ENCODE assay signal across 12 cellular contexts in the genomic region with DNA sequence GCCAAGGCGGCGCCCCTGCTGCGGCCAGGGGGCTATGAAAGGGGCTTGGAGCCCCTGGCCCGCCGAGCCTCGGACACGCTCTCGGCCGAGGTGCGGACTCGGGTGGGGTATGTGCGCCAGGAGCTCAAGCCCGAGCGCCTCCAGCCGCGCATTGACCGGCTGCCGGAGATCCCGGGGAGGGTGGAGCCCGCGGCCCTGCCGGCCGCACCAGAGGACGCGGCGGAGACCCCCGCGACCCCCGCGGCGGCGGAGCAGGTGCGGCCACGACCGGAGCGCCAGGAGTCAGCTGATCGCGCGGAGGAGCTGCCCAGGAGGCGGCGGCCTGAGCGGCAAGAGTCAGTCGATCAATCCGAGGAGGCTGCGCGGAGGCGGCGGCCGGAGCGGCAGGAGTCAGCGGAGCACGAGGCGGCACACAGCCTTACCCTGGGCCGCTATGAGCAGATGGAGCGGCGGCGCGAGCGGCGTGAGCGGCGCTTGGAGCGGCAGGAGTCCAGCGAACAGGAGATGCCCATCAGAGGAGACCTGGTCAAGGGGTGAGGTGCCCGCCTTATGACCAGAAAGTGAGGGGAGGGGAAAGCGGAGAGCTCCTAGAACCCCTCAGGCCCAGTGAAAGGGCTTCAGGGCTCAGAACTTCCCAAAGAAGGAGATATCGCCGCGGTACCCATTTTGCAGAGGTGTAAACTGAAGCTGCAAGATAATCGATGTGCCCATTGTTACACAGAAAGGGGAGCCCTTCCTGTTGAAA. TPM values are rescaled to one million over a fixed set of nuclear protein-coding genes. Genes with fewer than 3 reads are reported as not detected.
DNase-seq lines count a peak whose midpoint lies in the region; ATAC-seq and TF ChIP-seq lines count a peak whose summit lies in the region.
"Had no signal": no experiment of that assay in that cellular context is flagged by ENCODE, and none has a peak within 500 bp of the region (broad histone marks: within the 10 kb centered on the region; RNA-seq: fewer than 3 reads in every experiment).

No MANE protein-coding gene starts in this region.

- H3K79me2 ChIP-seq in GM23338 (replicated peaks; ENCODE audit: insufficient read depth) (no peaks in the 10 kb centered on the region), smooth muscle cell (ENCODE audit: low read depth) (no peaks in the 10 kb centered on the region)

- DNase-seq in GM23338 (ENCODE audit: low spot score) (peak; percentile 62), ascending aorta (ENCODE audit: low spot score in 2 of 2) (no peak), smooth muscle cell (lab: John Stamatoyannopoulos, UW; ENCODE audit: unreplicated experiment) (no peak), SKM-1 (lab: John Stamatoyannopoulos, UW; ENCODE audit: unreplicated experiment) (no peak), NCI-H2196 treated with DMSO at 0.1 percent for 48 hours (lab: John Stamatoyannopoulos, UW; ENCODE audit: unreplicated experiment) (no peak), NCI-H2196 (lab: John Stamatoyannopoulos, UW; ENCODE audit: unreplicated experiment) (no peak)
- DNase-seq: activated CD4-positive, alpha-beta T cell treated with anti-CD3 and anti-CD28 coated beads for 36 hours; NCI-H187 treated with DMSO at 0.1 percent for 48 hours; RPMI8226 had no signal

- H2AFZ ChIP-seq in GM23338 (peak overlapping the region; percentile 90), smooth muscle cell (ENCODE audit: low read depth) (no peak overlapping the region)

- H3K27me3 ChIP-seq in GM23338 (ENCODE audit: insufficient read depth) (peaks cover 68% of the 10 kb centered on the region), ascending aorta (peaks cover 20% of the 10 kb centered on the region), smooth muscle cell (ENCODE audit: low read depth) (peaks cover 62% of the 10 kb centered on the region)

- H3K27me3 Mint-ChIP-seq in GM23338 (ENCODE audit: insufficient read depth, low read depth, poor library complexity) = peaks cover 56% of the 10 kb centered on the region

- no peak for TF ChIP-seq CTCF in GM23338 (conservative IDR thresholded peaks at IDR 0.05; ENCODE audit: low read depth in 2 of 2)
- TF ChIP-seq CTCF in ascending aorta (IDR thresholded peaks at IDR 0.05) = no peak
- TF ChIP-seq CTCF in smooth muscle cell (IDR thresholded peaks at IDR 0.05; ENCODE audit: borderline replicate concordance, insufficient read depth, poor library complexity, severe bottlenecking) = no peak

- H3K27ac ChIP-seq in GM23338 (ENCODE audit: low read depth) = no peak overlapping the region
- no peak overlapping the region for H3K27ac ChIP-seq in ascending aorta
- no peak overlapping the region for H3K27ac ChIP-seq in smooth muscle cell (ENCODE audit: low read depth)
- H3K27ac ChIP-seq: adrenal gland, neutrophil had no signal

- no peaks in the 10 kb centered on the region for H3K9me3 Mint-ChIP-seq in GM23338

- H3F3A ChIP-seq in GM23338 (replicated peaks; ENCODE audit: low read depth) (no peaks in the 10 kb centered on the region), smooth muscle cell (ENCODE audit: low read depth) (peaks cover 8% of the 10 kb centered on the region)

- H3K4me3 Mint-ChIP-seq in GM23338 = peak overlapping the region; percentile 61
- H3K4me3 Mint-ChIP-seq: activated CD4-positive, alpha-beta T cell treated with anti-CD3 and anti-CD28 coated beads for 36 hours had no signal

- peak; percentile 25 for ATAC-seq in GM23338
- ATAC-seq: activated CD4-positive, alpha-beta T cell treated with anti-CD3 and anti-CD28 coated beads for 36 hours had no signal

- H3K9me2 ChIP-seq in GM23338 (ENCODE audit: insufficient read depth) = peaks cover 9% of the 10 kb centered on the region

- H4K20me1 ChIP-seq in GM23338 (replicated peaks; ENCODE audit: insufficient read depth) (0 out of 2 replicates have a peak, but pooled peaks cover 4% of the 10 kb centered on the region), smooth muscle cell (ENCODE audit: low read depth) (no peaks in the 10 kb centered on the region)

- H3K36me3 ChIP-seq in GM23338 (ENCODE audit: insufficient read depth) (no peaks in the 10 kb centered on the region), ascending aorta (no peaks in the 10 kb centered on the region), smooth muscle cell (ENCODE audit: low read depth) (no peaks in the 10 kb centered on the region)
- H3K36me3 ChIP-seq: adrenal gland, neutrophil had no signal

- intact Hi-C loops in ascending aorta (cut with DNase I) = no loop called here

- H3K4me3 ChIP-seq in GM23338 = peak overlapping the region; percentile 71
- peak overlapping the region; percentile 40 to 56 for H3K4me3 ChIP-seq in ascending aorta
- H3K4me3 ChIP-seq in iPS-18c (ENCODE audit: insufficient read depth, low read depth, low read length) = peak overlapping the region; percentile 43
- H3K4me3 ChIP-seq in smooth muscle cell = peak overlapping the region; percentile 40

- peaks cover 10% of the 10 kb centered on the region; the same call in 2 of the 3 replicates for H3K4me1 Mint-ChIP-seq in GM23338

- peak overlapping the region; percentile 83 for H3K4me2 ChIP-seq in GM23338
- peak overlapping the region; percentile 86 for H3K4me2 ChIP-seq in smooth muscle cell

- H3K4me1 ChIP-seq in GM23338 (ENCODE audit: insufficient read depth) (no peaks in the 10 kb centered on the region; the same call in 1 of the 2 replicates), ascending aorta (peaks cover 2 to 11% of the 10 kb centered on the region in 2 donors), smooth muscle cell (ENCODE audit: low read depth) (peaks cover 9% of the 10 kb centered on the region)

- no peaks in the 10 kb centered on the region for H3K9me3 ChIP-seq in ascending aorta
- no peaks in the 10 kb centered on the region for H3K9me3 ChIP-seq in iPS-18c (ENCODE audit: control insufficient read depth, insufficient read depth, low read length)
- H3K9me3 ChIP-seq in smooth muscle cell (replicated peaks; ENCODE audit: low read depth) = no peaks in the 10 kb centered on the region
- H3K9me3 ChIP-seq: adrenal gland, neutrophil had no signal

- H3K9ac ChIP-seq in smooth muscle cell (ENCODE audit: low read depth) = no peak overlapping the region

- WGBS in smooth muscle cell (ENCODE audit: low lambda C conversion rate) = 12% methylated on average over 70 of the region's 70 CpGs

- H3K36me3 Mint-ChIP-seq in GM23338 (ENCODE audit: low read depth) = no peaks in the 10 kb centered on the region

- H3K27ac Mint-ChIP-seq in GM23338 = no peak overlapping the region
- H3K27ac Mint-ChIP-seq: activated CD4-positive, alpha-beta T cell treated with anti-CD3 and anti-CD28 coated beads for 36 hours had no signal

TF ChIP-seq in GM23338, 12 proteins besides CTCF, POLR2A, EP300 and RAD21:
- peak; percentile 66 for TF ChIP-seq EZH2 (IDR thresholded peaks at IDR 0.05; ENCODE audit: low read depth, unreplicated experiment)
- no peak for TF ChIP-seq NANOG (IDR thresholded peaks at IDR 0.05; ENCODE audit: borderline replicate concordance)
- TF ChIP-seq, protein P1, sequence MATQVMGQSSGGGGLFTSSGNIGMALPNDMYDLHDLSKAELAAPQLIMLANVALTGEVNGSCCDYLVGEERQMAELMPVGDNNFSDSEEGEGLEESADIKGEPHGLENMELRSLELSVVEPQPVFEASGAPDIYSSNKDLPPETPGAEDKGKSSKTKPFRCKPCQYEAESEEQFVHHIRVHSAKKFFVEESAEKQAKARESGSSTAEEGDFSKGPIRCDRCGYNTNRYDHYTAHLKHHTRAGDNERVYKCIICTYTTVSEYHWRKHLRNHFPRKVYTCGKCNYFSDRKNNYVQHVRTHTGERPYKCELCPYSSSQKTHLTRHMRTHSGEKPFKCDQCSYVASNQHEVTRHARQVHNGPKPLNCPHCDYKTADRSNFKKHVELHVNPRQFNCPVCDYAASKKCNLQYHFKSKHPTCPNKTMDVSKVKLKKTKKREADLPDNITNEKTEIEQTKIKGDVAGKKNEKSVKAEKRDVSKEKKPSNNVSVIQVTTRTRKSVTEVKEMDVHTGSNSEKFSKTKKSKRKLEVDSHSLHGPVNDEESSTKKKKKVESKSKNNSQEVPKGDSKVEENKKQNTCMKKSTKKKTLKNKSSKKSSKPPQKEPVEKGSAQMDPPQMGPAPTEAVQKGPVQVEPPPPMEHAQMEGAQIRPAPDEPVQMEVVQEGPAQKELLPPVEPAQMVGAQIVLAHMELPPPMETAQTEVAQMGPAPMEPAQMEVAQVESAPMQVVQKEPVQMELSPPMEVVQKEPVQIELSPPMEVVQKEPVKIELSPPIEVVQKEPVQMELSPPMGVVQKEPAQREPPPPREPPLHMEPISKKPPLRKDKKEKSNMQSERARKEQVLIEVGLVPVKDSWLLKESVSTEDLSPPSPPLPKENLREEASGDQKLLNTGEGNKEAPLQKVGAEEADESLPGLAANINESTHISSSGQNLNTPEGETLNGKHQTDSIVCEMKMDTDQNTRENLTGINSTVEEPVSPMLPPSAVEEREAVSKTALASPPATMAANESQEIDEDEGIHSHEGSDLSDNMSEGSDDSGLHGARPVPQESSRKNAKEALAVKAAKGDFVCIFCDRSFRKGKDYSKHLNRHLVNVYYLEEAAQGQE (IDR thresholded peaks at IDR 0.05; ENCODE audit: unreplicated experiment) = no peak
- no peak for TF ChIP-seq CREB1 (CRISPR knock-in tag; IDR thresholded peaks at IDR 0.05; ENCODE audit: low read depth)
- no peak for TF ChIP-seq STAT1 (IDR thresholded peaks at IDR 0.05; ENCODE audit: unreplicated experiment)

RNA-seq across cellular contexts. Expression of a gene that starts 8.8 kb away (rescaled TPM):
- total RNA-seq in GM23338 (2014; rRNA removed; shearing (Covaris generic)) = 60.0 and 63.2 TPM in 2 replicates
- polyA plus RNA-seq in GM23338 (2016; fragmentation: Nextera tagmentation; extraction: Ambion mirVana) (69.8 and 74.6 TPM in 2 replicates), smooth muscle cell (90.8 and 102 TPM in 2 replicates)
- total RNA-seq in ascending aorta (192 TPM), smooth muscle cell (38.8 and 40.9 TPM in 2 replicates)

RNA-seq across cellular contexts. Expression of a gene that starts 33.2 kb away (rescaled TPM):
- 53.2 and 65.0 TPM in 2 replicates for total RNA-seq in GM23338 (2014; rRNA removed; shearing (Covaris generic))
- 48.4 and 50.3 TPM in 2 replicates for polyA plus RNA-seq in GM23338 (2016; fragmentation: Nextera tagmentation; extraction: Ambion mirVana)
- 691 TPM for total RNA-seq in ascending aorta
- total RNA-seq in smooth muscle cell = 28.5 and 38.5 TPM in 2 replicates
- polyA plus RNA-seq in smooth muscle cell = 170 and 188 TPM in 2 replicates

Comparison
In these comparisons a context has a peak if more than half of its experiments do, and no peak if none do; other contexts are left out.
1. RNA of a gene that starts 33.2 kb away (total RNA-seq): 691 TPM in ascending aorta (single experiment); 53.2 to 65.0 TPM in GM23338 and 28.5 to 38.5 TPM in smooth muscle cell; every median in the first group is over 10 times any median in the second.
2. Peak in every context shown above with its lines, with median percentiles within 50 percentile points of each other: H3K4me3 ChIP-seq.